1 cellular context compared by ENCODE assay signal in the genomic region with DNA sequence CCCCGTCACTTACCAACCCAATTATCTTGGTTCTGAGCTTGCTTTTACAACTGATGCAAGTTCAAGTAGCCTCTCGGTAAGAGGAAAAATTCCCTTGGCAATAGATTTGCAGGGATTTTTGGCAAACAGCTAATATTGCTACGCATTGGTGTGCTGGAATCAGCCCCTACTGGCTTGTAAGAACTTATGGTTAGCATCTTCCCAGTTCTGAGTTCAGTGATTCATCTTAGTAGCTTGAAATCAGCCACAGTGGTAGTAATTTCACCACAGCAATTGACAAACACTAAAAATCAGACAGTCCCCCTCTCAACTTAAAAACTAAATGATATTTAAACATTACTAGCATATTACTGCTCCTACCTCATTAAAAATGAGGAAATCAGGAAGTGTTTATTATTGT.
A peak's percentile ranks its signal among the peaks of the same experiment; 100 is the strongest.
TF ChIP-seq lines count a peak whose summit lies in the region.

No MANE protein-coding gene starts in this region.

TF ChIP-seq in GM12878, 131 proteins besides CTCF, POLR2A, EP300 and RAD21:
- TF ChIP-seq RUNX3 (IDR thresholded peaks at IDR 0.05; ENCODE audit: low read length) (peak; percentile 44), SRF (IDR thresholded peaks at IDR 0.05; ENCODE audit: low read depth in 2 of 2, low read length in 2 of 2) (no peak)
